8 cellular contexts compared by ENCODE assay signal in genomic region chr7:6447589-6448210, GRCh38. TPM values are rescaled to one million over a fixed set of nuclear protein-coding genes. Genes with fewer than 3 reads are reported as not detected.
DNase-seq lines count a peak whose midpoint lies in the region; ATAC-seq and TF ChIP-seq lines count a peak whose summit lies in the region.

DAGLB (minus strand) TSS chr7:6447954; CDS start chr7:6447842, 112 bp downstream.

- intact Hi-C loops in head of caudate nucleus (cut with DNase I): no loop called here

- H3K27me3 Mint-ChIP-seq in activated naive CD8-positive, alpha-beta T cell treated with anti-CD3 and anti-CD28 coated beads, Interleukin-2, amount 10 ng/mL, durations not matched to agents 7 days and 5 days: no peaks in the 10 kb centered on the region
- no peaks in the 10 kb centered on the region for H3K27me3 Mint-ChIP-seq in osteocyte (ENCODE audit: unreplicated experiment)

- ATAC-seq in HG02763 (IDR thresholded peaks at IDR 0.05; ENCODE audit: unreplicated experiment): peak; percentile 86
- peak; percentile 94 for ATAC-seq in activated naive CD8-positive, alpha-beta T cell treated with anti-CD3 and anti-CD28 coated beads, Interleukin-2, amount 10 ng/mL, durations not matched to agents 7 days and 5 days (ENCODE audit: low read depth)
- ATAC-seq in thoracic aorta (ENCODE audit: insufficient number of reproducible peaks, low FRiP score, low read depth): peak; percentile 88

- POLR2A ChIA-PET in activated naive CD8-positive, alpha-beta T cell treated with anti-CD3 and anti-CD28 coated beads, Interleukin-2, amount 10 ng/mL, durations not matched to agents 7 days and 5 days (lab: Charles Lee): interaction anchor here (0.6 to 2.0 kb wide), 6 partner anchors 10 to 58 kb away, joined by 3 to 36 read pairs (median 6); no protein-coding TSS in a partner anchor

- H3K4me1 Mint-ChIP-seq in activated naive CD8-positive, alpha-beta T cell treated with anti-CD3 and anti-CD28 coated beads, Interleukin-2, amount 10 ng/mL, durations not matched to agents 7 days and 5 days: peaks cover 20% of the 10 kb centered on the region
- H3K4me1 Mint-ChIP-seq in osteocyte (ENCODE audit: unreplicated experiment): peaks cover 27% of the 10 kb centered on the region

- H3K79me2 ChIP-seq in SU-DHL-6 (ENCODE audit: insufficient read depth, low read length): peaks cover 50% of the 10 kb centered on the region

- H3K9me3 Mint-ChIP-seq in activated naive CD8-positive, alpha-beta T cell treated with anti-CD3 and anti-CD28 coated beads, Interleukin-2, amount 10 ng/mL, durations not matched to agents 7 days and 5 days: no peaks in the 10 kb centered on the region
- H3K9me3 Mint-ChIP-seq in osteocyte (ENCODE audit: unreplicated experiment): no peaks in the 10 kb centered on the region

- TF ChIP-seq CTCF in GM12864 (IDR thresholded peaks at IDR 0.05; ENCODE audit: low read depth, low read length, missing control alignments) (no peak), SU-DHL-6 (IDR thresholded peaks at IDR 0.05; ENCODE audit: insufficient read depth, low read length, poor library complexity, severe bottlenecking) (no peak), osteocyte (IDR thresholded peaks at IDR 0.05) (no peak), thoracic aorta (IDR thresholded peaks at IDR 0.05) (no peak)

- peaks cover 14% of the 10 kb centered on the region for H3K36me3 Mint-ChIP-seq in activated naive CD8-positive, alpha-beta T cell treated with anti-CD3 and anti-CD28 coated beads, Interleukin-2, amount 10 ng/mL, durations not matched to agents 7 days and 5 days
- H3K36me3 Mint-ChIP-seq in osteocyte (ENCODE audit: unreplicated experiment): peaks cover 12% of the 10 kb centered on the region

- peaks cover 6 to 8% of the 10 kb centered on the region in 2 donors for H3K4me1 ChIP-seq in thoracic aorta (ENCODE audit: control insufficient read depth in 1 of 2, low read depth in 2 of 2)

- H3K27ac ChIP-seq in SU-DHL-6 (ENCODE audit: low read depth, low read length) (peak within 1 kb of the TSS; percentile 24), thoracic aorta (peak within 1 kb of the TSS; percentile 81)

- DNase-seq in GM12864 (ENCODE audit: low read depth) (peak; percentile 78), NCI-H1417 (lab: John Stamatoyannopoulos, UW) (peak; percentile 92 to 97 (median 95)), head of caudate nucleus (peak; percentile 69 to 95 (median 88)), osteocyte (ENCODE audit: extremely low spot score, unreplicated experiment) (peak; percentile 98), thoracic aorta (ENCODE audit: low spot score) (peak; percentile 49)
- peak; percentile 98 for DNase-seq in activated naive CD8-positive, alpha-beta T cell treated with anti-CD3 and anti-CD28 coated beads, Interleukin-2, amount 10 ng/mL, durations not matched to agents 7 days and 5 days

- no peaks in the 10 kb centered on the region for H4K20me1 ChIP-seq in SU-DHL-6 (ENCODE audit: low read depth, low read length)

- H3K9me3 ChIP-seq in SU-DHL-6 (ENCODE audit: insufficient read depth, low read length) (no peaks in the 10 kb centered on the region), thoracic aorta (no peaks in the 10 kb centered on the region)

- H3K4me3 ChIP-seq in GM12864 (ENCODE audit: low read depth, low read length) (peak within 1 kb of the TSS; percentile 74), SU-DHL-6 (ENCODE audit: insufficient read depth, low read length, poor library complexity, severe bottlenecking) (peak within 1 kb of the TSS; percentile 72), thoracic aorta (peak within 1 kb of the TSS; percentile 86)

- H2AFZ ChIP-seq in SU-DHL-6 (ENCODE audit: low read depth, low read length, severe bottlenecking): peak within 1 kb of the TSS; percentile 94

- peak within 1 kb of the TSS; percentile 91 for H3K9ac ChIP-seq in SU-DHL-6 (ENCODE audit: low read length)

- H3K4me2 ChIP-seq in SU-DHL-6 (ENCODE audit: low read depth, low read length, poor library complexity, severe bottlenecking): peak within 1 kb of the TSS; percentile 89

- peak within 1 kb of the TSS; percentile 91 for H3K4me3 Mint-ChIP-seq in activated naive CD8-positive, alpha-beta T cell treated with anti-CD3 and anti-CD28 coated beads, Interleukin-2, amount 10 ng/mL, durations not matched to agents 7 days and 5 days
- H3K4me3 Mint-ChIP-seq in osteocyte (ENCODE audit: unreplicated experiment): peak within 1 kb of the TSS; percentile 94

- H3K27ac Mint-ChIP-seq in activated naive CD8-positive, alpha-beta T cell treated with anti-CD3 and anti-CD28 coated beads, Interleukin-2, amount 10 ng/mL, durations not matched to agents 7 days and 5 days: peak within 1 kb of the TSS; percentile 94
- H3K27ac Mint-ChIP-seq in osteocyte (ENCODE audit: unreplicated experiment): peak within 1 kb of the TSS; percentile 97

- no peaks in the 10 kb centered on the region for H3F3A ChIP-seq in SU-DHL-6 (ENCODE audit: insufficient read depth)

- H3K36me3 ChIP-seq in SU-DHL-6 (ENCODE audit: low read length): peaks cover 14% of the 10 kb centered on the region
- H3K36me3 ChIP-seq in thoracic aorta: no peaks in the 10 kb centered on the region

- no peaks in the 10 kb centered on the region for H3K9me2 ChIP-seq in SU-DHL-6 (replicated peaks; ENCODE audit: insufficient read depth, low read length)

- no peaks in the 10 kb centered on the region for H3K27me3 ChIP-seq in SU-DHL-6 (ENCODE audit: low read length)
- no peaks in the 10 kb centered on the region for H3K27me3 ChIP-seq in thoracic aorta (replicated peaks; ENCODE audit: insufficient read depth)

RNA-seq across cellular contexts. Expression of gene DAGLB, which starts in this region (rescaled TPM):
- total RNA-seq in activated naive CD8-positive, alpha-beta T cell treated with anti-CD3 and anti-CD28 coated beads, Interleukin-2, amount 10 ng/mL, durations not matched to agents 7 days and 5 days: 10 to 100 TPM; 32.3 to 37.2 TPM
- total RNA-seq in osteocyte (21.5 and 22.4 TPM in 2 replicates), thoracic aorta (10 to 100 TPM; 16.5 to 28.6 TPM)

Comparison
In these comparisons a context has a peak if more than half of its experiments do, and no peak if none do; other contexts are left out.
1. Peak in every context shown above with its lines: DNase-seq, ATAC-seq, H3K4me3 ChIP-seq and H3K27ac ChIP-seq.